Comparison of ENCODE assay signal across 13 cellular contexts in genomic region chr4:57182132-57182874, GRCh38.
DNase-seq lines count a peak whose midpoint lies in the region; ATAC-seq and TF ChIP-seq lines count a peak whose summit lies in the region.
"Had no signal": no experiment of that assay in that cellular context is flagged by ENCODE, and none has a peak within 500 bp of the region (broad histone marks: within the 10 kb centered on the region; RNA-seq: fewer than 3 reads in every experiment).

No MANE protein-coding gene starts in this region.

- no peak for TF ChIP-seq EP300 in sigmoid colon (IDR thresholded peaks at IDR 0.05)

- H3K4me3 Mint-ChIP-seq in neural crest cell: no peak overlapping the region
- H3K4me3 Mint-ChIP-seq: activated T-helper 17 cell treated with anti-CD3 and anti-CD28 coated beads, Interleukin-2, amount 50 U/mL, for 72 hours had no signal

- DNase-seq in NOMO-1 treated with DMSO at 0.1 percent for 48 hours (lab: John Stamatoyannopoulos, UW; ENCODE audit: unreplicated experiment) (peak; percentile 70), dorsolateral prefrontal cortex (peak; percentile 34 to 99 (median 91)), neural crest cell (ENCODE audit: low read depth, low spot score) (no peak), sigmoid colon (no peak), DMS 273 treated with DMSO at 0.1 percent for 48 hours (lab: John Stamatoyannopoulos, UW) (no peak), cerebellum (ENCODE audit: low spot score) (no peak)

- peak overlapping the region; percentile 76 for H3K27ac Mint-ChIP-seq in neural crest cell (ENCODE audit: unreplicated experiment)
- H3K27ac Mint-ChIP-seq: activated T-helper 17 cell treated with anti-CD3 and anti-CD28 coated beads, Interleukin-2, amount 50 U/mL, for 72 hours had no signal

- WGBS in sigmoid colon, 2 donors: 86 to 88% methylated on average over 8 of the region's 8 CpGs

- no peaks in the 10 kb centered on the region for H3K27me3 Mint-ChIP-seq in neural crest cell (ENCODE audit: low read depth)

- no peaks in the 10 kb centered on the region for H3K36me3 ChIP-seq in sigmoid colon
- H3K36me3 ChIP-seq: BLaER1, esophagus muscularis mucosa, vagina had no signal

- no peaks in the 10 kb centered on the region for H3K4me1 ChIP-seq in sigmoid colon
- H3K4me1 ChIP-seq: BLaER1, esophagus muscularis mucosa, vagina had no signal

- intact Hi-C loops in dorsolateral prefrontal cortex (cut with DNase I): loop anchor here in 1 of 2 donors (2.0 kb wide), 2 partner anchors 16 to 76 kb away; no protein-coding TSS in a partner anchor
- intact Hi-C loops in sigmoid colon (cut with DNase I): no loop called here

- peaks cover 18% of the 10 kb centered on the region for H3K4me1 Mint-ChIP-seq in neural crest cell
- H3K4me1 Mint-ChIP-seq: activated T-helper 17 cell treated with anti-CD3 and anti-CD28 coated beads, Interleukin-2, amount 50 U/mL, for 72 hours had no signal

- H3K36me3 Mint-ChIP-seq in neural crest cell (ENCODE audit: low read depth): no peaks in the 10 kb centered on the region

- no peak for TF ChIP-seq POLR2A in sigmoid colon (IDR thresholded peaks at IDR 0.05)

- no peaks in the 10 kb centered on the region for H3K9me3 ChIP-seq in sigmoid colon
- H3K9me3 ChIP-seq: BLaER1, esophagus muscularis mucosa, vagina had no signal

- peak in 3 of 56 donors; percentile 15 to 29 (median 27) for TF ChIP-seq CTCF in dorsolateral prefrontal cortex (IDR thresholded peaks at IDR 0.05 in 54 of 56, conservative IDR thresholded peaks at IDR 0.05 in 2 of 56; ENCODE audit: low read depth in 1 of 56, partially characterized antibody in 56 of 56)
- TF ChIP-seq CTCF in neural crest cell (conservative IDR thresholded peaks at IDR 0.05): no peak
- TF ChIP-seq CTCF in sigmoid colon (IDR thresholded peaks at IDR 0.05): no peak

- H3K4me3 ChIP-seq in dorsolateral prefrontal cortex (no peak overlapping the region), sigmoid colon (no peak overlapping the region)
- H3K4me3 ChIP-seq: BLaER1, esophagus muscularis mucosa, smooth muscle cell, vagina had no signal

- H3K27ac ChIP-seq in dorsolateral prefrontal cortex (peak overlapping the region in 52 of 59 donors; percentile 15 to 90 (median 75)), sigmoid colon (no peak overlapping the region)
- H3K27ac ChIP-seq: BLaER1, esophagus muscularis mucosa, vagina had no signal

- H3K27me3 ChIP-seq in dorsolateral prefrontal cortex (no peaks in the 10 kb centered on the region), sigmoid colon (no peaks in the 10 kb centered on the region)
- H3K27me3 ChIP-seq: BLaER1, esophagus muscularis mucosa, vagina had no signal

- no peaks in the 10 kb centered on the region for H3K9me3 Mint-ChIP-seq in neural crest cell
- H3K9me3 Mint-ChIP-seq: activated T-helper 17 cell treated with anti-CD3 and anti-CD28 coated beads, Interleukin-2, amount 50 U/mL, for 72 hours had no signal

- ATAC-seq in GM18502 (IDR thresholded peaks at IDR 0.05; ENCODE audit: poor library complexity, unreplicated experiment): peak; percentile 70
- no peak for ATAC-seq in HG03565 (IDR thresholded peaks at IDR 0.05; ENCODE audit: unreplicated experiment)
- ATAC-seq: activated T-helper 17 cell treated with anti-CD3 and anti-CD28 coated beads, Interleukin-2, amount 50 U/mL, for 72 hours had no signal

Comparison
In these comparisons a context has a peak if more than half of its experiments do, and no peak if none do; other contexts are left out.
1. DNase-seq: peak in NOMO-1 treated with DMSO at 0.1 percent for 48 hours (single experiment) and dorsolateral prefrontal cortex (10 of 10); none in neural crest cell (single experiment), sigmoid colon (single experiment), DMS 273 treated with DMSO at 0.1 percent for 48 hours (single experiment) and cerebellum (single experiment).
2. H3K27ac ChIP-seq: peak in dorsolateral prefrontal cortex (52 of 59); none in sigmoid colon (0 of 4).